14 cellular contexts compared by ENCODE assay signal in the genomic region with DNA sequence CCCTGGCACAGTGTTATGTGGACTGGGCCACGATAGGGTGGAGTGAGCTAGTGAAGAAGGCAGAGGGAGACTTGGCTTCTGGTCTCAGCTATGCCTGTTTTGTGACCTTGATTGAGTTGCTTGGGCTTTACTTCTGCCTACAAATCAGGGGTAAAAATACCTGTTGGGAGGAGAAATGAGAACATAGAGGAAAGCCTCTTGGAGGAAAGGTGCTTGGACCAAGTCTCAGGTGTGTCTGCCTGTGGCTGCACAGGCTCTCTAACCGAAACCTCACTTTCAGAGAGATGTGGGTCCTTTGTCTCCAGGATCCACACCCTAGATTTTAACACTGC. TPM values are rescaled to one million over a fixed set of nuclear protein-coding genes. Genes with fewer than 3 reads are reported as not detected.
DNase-seq lines count a peak whose midpoint lies in the region; ATAC-seq and TF ChIP-seq lines count a peak whose summit lies in the region.
"Had no signal": no experiment of that assay in that cellular context is flagged by ENCODE, and none has a peak within 500 bp of the region (broad histone marks: within the 10 kb centered on the region; RNA-seq: fewer than 3 reads in every experiment).

No MANE protein-coding gene starts in this region.

- no TSS peak for BruUV-seq in OCI-LY7 (replicated peaks; lab: Mats Ljungman, UMichigan)

- peaks cover 51% of the 10 kb centered on the region for H3K4me1 Mint-ChIP-seq in activated CD4-positive, alpha-beta T cell treated with anti-CD3 and anti-CD28 coated beads for 36 hours
- peaks cover 34 to 39% of the 10 kb centered on the region in 2 donors for H3K4me1 Mint-ChIP-seq in effector memory CD8-positive, alpha-beta T cell (ENCODE audit: low read depth in 2 of 2)
- H3K4me1 Mint-ChIP-seq in stimulated activated memory B cell treated with anti-CD40 and anti-IgM and Interleukin-4, amounts not matched to agents 10 μg/mL and 1 μg/mL and 100 μg/mL, for 72 hours = peaks cover 82% of the 10 kb centered on the region
- H3K4me1 Mint-ChIP-seq in endodermal cell = peaks cover 24% of the 10 kb centered on the region

- peaks cover 48% of the 10 kb centered on the region for H3K4me1 ChIP-seq in OCI-LY7 (ENCODE audit: insufficient read depth, low read length, poor library complexity, severe bottlenecking)
- peaks cover 26% of the 10 kb centered on the region for H3K4me1 ChIP-seq in endodermal cell (ENCODE audit: control insufficient read depth, insufficient read depth, low read length)

- H3K9me2 ChIP-seq in OCI-LY7 (ENCODE audit: insufficient read depth, low read length) = no peaks in the 10 kb centered on the region

- peak overlapping the region; percentile 37 for H3K4me3 ChIP-seq in OCI-LY7 (ENCODE audit: low read depth, low read length, poor library complexity, severe bottlenecking)
- H3K4me3 ChIP-seq in endodermal cell (ENCODE audit: low read length) = no peak overlapping the region

- H2AFZ ChIP-seq in OCI-LY7 (ENCODE audit: low read length) = no peak overlapping the region

- peaks cover 13% of the 10 kb centered on the region; the same call in 1 of the 2 replicates for H3K79me2 ChIP-seq in OCI-LY7 (ENCODE audit: insufficient read depth, low read depth, low read length)

- H3K9me3 ChIP-seq in OCI-LY7 (ENCODE audit: low read length) (no peaks in the 10 kb centered on the region), endodermal cell (ENCODE audit: control insufficient read depth, low read length) (no peaks in the 10 kb centered on the region)

- ATAC-seq in activated CD4-positive, alpha-beta T cell treated with anti-CD3 and anti-CD28 coated beads for 36 hours = no peak
- ATAC-seq in effector memory CD8-positive, alpha-beta T cell (replicated peaks) = no peak
- no peak for ATAC-seq in stimulated activated memory B cell treated with anti-CD40 and anti-IgM and Interleukin-4, amounts not matched to agents 10 μg/mL and 1 μg/mL and 100 μg/mL, for 72 hours

- whole genome bisulfite sequencing in endodermal cell (ENCODE audit: insufficient coverage in 1 of 2, insufficient read length in 1 of 2), 2 experiments = 84 to 94% methylated on average over 2 of the region's 2 CpGs

- H3K27ac ChIP-seq in OCI-LY7 (ENCODE audit: low read depth, low read length, poor library complexity, severe bottlenecking) (peak overlapping the region; percentile 80), endodermal cell (ENCODE audit: low read depth, low read length) (no peak overlapping the region)

- H3K27ac Mint-ChIP-seq in activated CD4-positive, alpha-beta T cell treated with anti-CD3 and anti-CD28 coated beads for 36 hours = peak overlapping the region; percentile 75
- peak overlapping the region; percentile 54 to 85 for H3K27ac Mint-ChIP-seq in effector memory CD8-positive, alpha-beta T cell
- peak overlapping the region; percentile 68 for H3K27ac Mint-ChIP-seq in stimulated activated memory B cell treated with anti-CD40 and anti-IgM and Interleukin-4, amounts not matched to agents 10 μg/mL and 1 μg/mL and 100 μg/mL, for 72 hours
- H3K27ac Mint-ChIP-seq in endodermal cell = no peak overlapping the region

- no peaks in the 10 kb centered on the region for H3K9me3 Mint-ChIP-seq in activated CD4-positive, alpha-beta T cell treated with anti-CD3 and anti-CD28 coated beads for 36 hours (ENCODE audit: low read depth)
- no peaks in the 10 kb centered on the region for H3K9me3 Mint-ChIP-seq in effector memory CD8-positive, alpha-beta T cell
- H3K9me3 Mint-ChIP-seq in stimulated activated memory B cell treated with anti-CD40 and anti-IgM and Interleukin-4, amounts not matched to agents 10 μg/mL and 1 μg/mL and 100 μg/mL, for 72 hours = no peaks in the 10 kb centered on the region
- H3K9me3 Mint-ChIP-seq in endodermal cell = no peaks in the 10 kb centered on the region

- no peaks in the 10 kb centered on the region for H3K27me3 Mint-ChIP-seq in activated CD4-positive, alpha-beta T cell treated with anti-CD3 and anti-CD28 coated beads for 36 hours
- H3K27me3 Mint-ChIP-seq in effector memory CD8-positive, alpha-beta T cell = no peaks in the 10 kb centered on the region
- no peaks in the 10 kb centered on the region for H3K27me3 Mint-ChIP-seq in stimulated activated memory B cell treated with anti-CD40 and anti-IgM and Interleukin-4, amounts not matched to agents 10 μg/mL and 1 μg/mL and 100 μg/mL, for 72 hours
- H3K27me3 Mint-ChIP-seq in endodermal cell (ENCODE audit: insufficient read depth) = no peaks in the 10 kb centered on the region

- no peak overlapping the region for H3K9ac ChIP-seq in endodermal cell (ENCODE audit: extremely low read depth, low read length, poor library complexity, severe bottlenecking)

- CTCF ChIA-PET in activated CD4-positive, alpha-beta T cell treated with anti-CD3 and anti-CD28 coated beads for 36 hours (lab: Charles Lee) = interaction anchor here (0.9 to 4.7 kb wide), 18 partner anchors 13 to 242 kb away, joined by 3 to 125 read pairs (median 8); a partner anchor contains a TSS
- CTCF ChIA-PET in OCI-LY7 (lab: Charles Lee; ENCODE audit: unreplicated experiment) = interaction anchor here (2.2 to 3.0 kb wide), 2 partner anchors 76 to 105 kb away, joined by 14 to 16 read pairs; no protein-coding TSS in a partner anchor

- intact Hi-C loops in activated CD4-positive, alpha-beta T cell treated with anti-CD3 and anti-CD28 coated beads for 36 hours (cut with DNase I, micrococcal nuclease) = no loop called here
- intact Hi-C loops in OCI-LY7 (cut with micrococcal nuclease; ENCODE audit: unreplicated experiment) = no loop called here

- no peak for DNase-seq in activated CD4-positive, alpha-beta T cell treated with anti-CD3 and anti-CD28 coated beads for 36 hours
- DNase-seq in activated CD4-positive, alpha-beta T cell treated with anti-CD3 and anti-CD28 coated beads for 1 hour = no peak
- DNase-seq in OCI-LY7 (ENCODE audit: low spot score) = no peak
- DNase-seq in effector memory CD8-positive, alpha-beta T cell = no peak
- DNase-seq in endodermal cell = no peak
- DNase-seq in RPMI8226 = no peak
- no peak for DNase-seq in mucosa of gallbladder (ENCODE audit: low spot score)
- DNase-seq: activated CD4-positive, alpha-beta T cell treated with anti-CD3 and anti-CD28 coated beads, Interleukin-2, amount 50 U/mL, for 4 hours; DMS 273 treated with DMSO at 0.1 percent for 48 hours; foreskin fibroblast; NCI-H2029 treated with DMSO at 0.1 percent for 48 hours; NK-92 treated with Interleukin-12 subunit alpha and Interleukin-12 subunit beta, amount 100 ng/mL, for 24 hours; trophoblast cell had no signal

- peak overlapping the region; percentile 63 for H3K4me2 ChIP-seq in OCI-LY7 (ENCODE audit: low read length)

- no peaks in the 10 kb centered on the region for H4K20me1 ChIP-seq in OCI-LY7 (ENCODE audit: insufficient read depth, low read length)

- no peaks in the 10 kb centered on the region for H3K27me3 ChIP-seq in endodermal cell (ENCODE audit: control insufficient read depth, insufficient read depth, low read length, poor library complexity, severe bottlenecking)

- H3K36me3 Mint-ChIP-seq in activated CD4-positive, alpha-beta T cell treated with anti-CD3 and anti-CD28 coated beads for 36 hours (ENCODE audit: low read depth) = peaks cover 66% of the 10 kb centered on the region
- H3K36me3 Mint-ChIP-seq in effector memory CD8-positive, alpha-beta T cell (ENCODE audit: insufficient read depth) = peaks cover 64% of the 10 kb centered on the region
- H3K36me3 Mint-ChIP-seq in stimulated activated memory B cell treated with anti-CD40 and anti-IgM and Interleukin-4, amounts not matched to agents 10 μg/mL and 1 μg/mL and 100 μg/mL, for 72 hours = peaks cover 51% of the 10 kb centered on the region
- peaks cover 49% of the 10 kb centered on the region for H3K36me3 Mint-ChIP-seq in endodermal cell (ENCODE audit: low read depth)

- H3K36me3 ChIP-seq in OCI-LY7 (ENCODE audit: insufficient read depth, low read length) (peaks cover 65% of the 10 kb centered on the region), endodermal cell (ENCODE audit: control insufficient read depth, insufficient read depth, low read length) (peaks cover 40% of the 10 kb centered on the region)

- POLR2A ChIA-PET in activated CD4-positive, alpha-beta T cell treated with anti-CD3 and anti-CD28 coated beads for 36 hours (lab: Charles Lee) = interaction anchor here (2.1 kb wide), 1 partner anchor 105 kb away, joined by 9 read pairs; no protein-coding TSS in a partner anchor
- POLR2A ChIA-PET in OCI-LY7 (lab: Charles Lee) = interaction anchor here (0.7 to 1.5 kb wide), 4 partner anchors 8 to 104 kb away, joined by 3 to 4 read pairs (median 4); a partner anchor contains a TSS

- no peak overlapping the region for H3K4me3 Mint-ChIP-seq in activated CD4-positive, alpha-beta T cell treated with anti-CD3 and anti-CD28 coated beads for 36 hours
- H3K4me3 Mint-ChIP-seq in effector memory CD8-positive, alpha-beta T cell = no peak overlapping the region
- H3K4me3 Mint-ChIP-seq in stimulated activated memory B cell treated with anti-CD40 and anti-IgM and Interleukin-4, amounts not matched to agents 10 μg/mL and 1 μg/mL and 100 μg/mL, for 72 hours = no peak overlapping the region
- no peak overlapping the region for H3K4me3 Mint-ChIP-seq in endodermal cell

- TF ChIP-seq CTCF in OCI-LY7 (conservative IDR thresholded peaks at IDR 0.05; ENCODE audit: low read length) (no peak), endodermal cell (conservative IDR thresholded peaks at IDR 0.05) (no peak)

RNA-seq across cellular contexts. Expression of a gene that starts 4.9 kb away (rescaled TPM):
- 10 to 100 TPM; 40.9 to 47.8 TPM for total RNA-seq in activated CD4-positive, alpha-beta T cell treated with anti-CD3 and anti-CD28 coated beads for 36 hours
- total RNA-seq in OCI-LY7 (2014; rRNA removed; shearing (Covaris generic)) = 51.4 and 54.0 TPM in 2 replicates
- total RNA-seq in OCI-LY7 (2022) (101 and 103 TPM in 2 replicates), endodermal cell (10 to 100 TPM; 40.4 to 41.3 TPM), mucosa of gallbladder (64.8 TPM)
- polyA plus RNA-seq in endodermal cell (2013, experiment 1 of 2) = 72.3 TPM
- 58.7 TPM for polyA plus RNA-seq in endodermal cell (2013, experiment 2 of 2)

RNA-seq across cellular contexts. Expression of a gene that starts 7.9 kb away (rescaled TPM):
- total RNA-seq in activated CD4-positive, alpha-beta T cell treated with anti-CD3 and anti-CD28 coated beads for 36 hours = 10 to 100 TPM; 50.6 to 58.1 TPM
- 50.8 and 56.1 TPM in 2 replicates for total RNA-seq in OCI-LY7 (2014; rRNA removed; shearing (Covaris generic))
- 57.5 and 66.4 TPM in 2 replicates for total RNA-seq in OCI-LY7 (2022)
- total RNA-seq in endodermal cell = 10 to 100 TPM; 46.2 to 46.6 TPM
- 34.2 TPM for polyA plus RNA-seq in endodermal cell (2013, experiment 1 of 2)
- 29.1 TPM for polyA plus RNA-seq in endodermal cell (2013, experiment 2 of 2)
- total RNA-seq in mucosa of gallbladder = 93.4 TPM

RNA-seq across cellular contexts. Expression of a gene that starts 8.2 kb away (rescaled TPM):
- total RNA-seq in activated CD4-positive, alpha-beta T cell treated with anti-CD3 and anti-CD28 coated beads for 36 hours = 10 to 100 TPM; 11.6 to 12.2 TPM
- total RNA-seq in OCI-LY7 (2014; rRNA removed; shearing (Covaris generic)) = 1.2 and 2.0 TPM in 2 replicates
- total RNA-seq in OCI-LY7 (2022) (6.7 and 7.9 TPM in 2 replicates), endodermal cell (1 to 10 TPM; 2.1 to 2.4 TPM), mucosa of gallbladder (14.0 TPM)
- polyA plus RNA-seq in endodermal cell (2013, experiment 1 of 2) = 0.46 TPM
- polyA plus RNA-seq in endodermal cell (2013, experiment 2 of 2) = 0.83 TPM

RNA-seq across cellular contexts. Expression of a gene that starts 38.9 kb away (rescaled TPM):
- under 1 TPM; 0.07 to 0.16 TPM for total RNA-seq in activated CD4-positive, alpha-beta T cell treated with anti-CD3 and anti-CD28 coated beads for 36 hours
- total RNA-seq in OCI-LY7 (2014; rRNA removed; shearing (Covaris generic)) = 0.13 TPM in 2 replicates
- total RNA-seq in OCI-LY7 (2022) (not detected in 2 replicates), endodermal cell (10 to 100 TPM; 19.5 to 19.7 TPM), mucosa of gallbladder (30.6 TPM)
- polyA plus RNA-seq in endodermal cell (2013, experiment 1 of 2) = 26.5 TPM
- 26.2 TPM for polyA plus RNA-seq in endodermal cell (2013, experiment 2 of 2)
